8 cellular contexts compared by ENCODE assay signal in the genomic region with DNA sequence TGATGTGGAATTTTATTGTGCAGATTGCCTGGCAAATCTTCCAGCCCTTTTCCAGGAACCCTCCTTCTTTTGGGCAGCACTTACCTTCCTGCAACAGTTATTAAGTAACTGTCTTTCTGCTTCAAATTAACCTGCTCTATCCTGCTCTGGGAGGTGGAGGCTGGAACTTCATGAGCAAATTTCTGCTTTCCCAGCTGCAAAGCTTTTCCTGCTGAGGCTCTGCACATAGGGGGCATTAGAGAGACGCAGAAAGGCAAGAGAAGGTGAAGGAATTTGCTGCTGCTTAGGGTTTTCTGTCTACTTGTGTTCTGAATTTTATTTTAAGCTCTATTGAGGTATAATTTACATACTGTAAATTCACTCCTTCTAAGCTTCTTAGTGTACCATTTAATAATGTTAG.
DNase-seq lines count a peak whose midpoint lies in the region; ATAC-seq, FAIRE-seq and TF ChIP-seq lines count a peak whose summit lies in the region.

No MANE protein-coding gene starts in this region.

- H3K27ac Mint-ChIP-seq in astrocyte (ENCODE audit: unreplicated experiment) = peak overlapping the region; percentile 62
- H3K27ac Mint-ChIP-seq in activated CD4-positive, alpha-beta memory T cell treated with anti-CD3 and anti-CD28 coated beads for 36 hours = no peak overlapping the region

- H3K27me3 ChIP-seq in Karpas-422 (ENCODE audit: low read length) = no peaks in the 10 kb centered on the region
- H3K27me3 ChIP-seq in astrocyte (ENCODE audit: insufficient read depth, low read length) = no peaks in the 10 kb centered on the region

- H3K79me2 ChIP-seq in Karpas-422 (ENCODE audit: low read length) (no peaks in the 10 kb centered on the region), astrocyte (ENCODE audit: insufficient read depth, low read length) (no peaks in the 10 kb centered on the region)

- H3K4me2 ChIP-seq in Karpas-422 (ENCODE audit: low read depth, low read length, poor library complexity, severe bottlenecking) (no peak overlapping the region), astrocyte (ENCODE audit: low read length) (no peak overlapping the region)

- H3K27ac ChIP-seq in Karpas-422 (ENCODE audit: low read length) = no peak overlapping the region
- H3K27ac ChIP-seq in astrocyte (ENCODE audit: low read depth, low read length) = no peak overlapping the region

- no peak overlapping the region for H3K4me3 ChIP-seq in Karpas-422 (ENCODE audit: low read length)
- H3K4me3 ChIP-seq in astrocyte (ENCODE audit: insufficient read depth, low read depth, low read length) = no peak overlapping the region

- TF ChIP-seq CTCF in astrocyte (IDR thresholded peaks at IDR 0.05; ENCODE audit: insufficient read depth, low read depth, low read length) = peak; percentile 84

- H3K9me3 Mint-ChIP-seq in astrocyte (ENCODE audit: unreplicated experiment) = peaks cover 2% of the 10 kb centered on the region
- H3K9me3 Mint-ChIP-seq in activated CD4-positive, alpha-beta memory T cell treated with anti-CD3 and anti-CD28 coated beads for 36 hours = no peaks in the 10 kb centered on the region

- H3K9ac ChIP-seq in Karpas-422 (ENCODE audit: low read length) (no peak overlapping the region), astrocyte (ENCODE audit: low read length) (no peak overlapping the region)

- H3K9me3 ChIP-seq in Karpas-422 (ENCODE audit: low read length) (no peaks in the 10 kb centered on the region), astrocyte (ENCODE audit: insufficient read depth, low read depth, low read length) (no peaks in the 10 kb centered on the region)

- H3K36me3 ChIP-seq in Karpas-422 (ENCODE audit: insufficient read depth, low read length) = no peaks in the 10 kb centered on the region
- no peaks in the 10 kb centered on the region for H3K36me3 ChIP-seq in astrocyte (ENCODE audit: insufficient read depth, low read length)

- H3K36me3 Mint-ChIP-seq in astrocyte (ENCODE audit: low read depth, unreplicated experiment) = no peaks in the 10 kb centered on the region
- no peaks in the 10 kb centered on the region for H3K36me3 Mint-ChIP-seq in activated CD4-positive, alpha-beta memory T cell treated with anti-CD3 and anti-CD28 coated beads for 36 hours

- H3K4me1 Mint-ChIP-seq in astrocyte (ENCODE audit: low read depth, unreplicated experiment) = peaks cover 13% of the 10 kb centered on the region
- peaks cover 16% of the 10 kb centered on the region for H3K4me1 Mint-ChIP-seq in activated CD4-positive, alpha-beta memory T cell treated with anti-CD3 and anti-CD28 coated beads for 36 hours (ENCODE audit: low read depth)

- H2AFZ ChIP-seq in Karpas-422 (ENCODE audit: low read length) (no peak overlapping the region), astrocyte (ENCODE audit: low read depth, low read length) (no peak overlapping the region)

- H3K4me3 Mint-ChIP-seq in astrocyte (ENCODE audit: unreplicated experiment) = peak overlapping the region; percentile 27
- H3K4me3 Mint-ChIP-seq in activated CD4-positive, alpha-beta memory T cell treated with anti-CD3 and anti-CD28 coated beads for 36 hours = no peak overlapping the region

- H3K9me2 ChIP-seq in Karpas-422 (replicated peaks; ENCODE audit: insufficient read depth, low read length) = no peaks in the 10 kb centered on the region

- H3K4me1 ChIP-seq in Karpas-422 (ENCODE audit: low read length) (peaks cover 23% of the 10 kb centered on the region), astrocyte (ENCODE audit: insufficient read depth, low read length) (peaks cover 6% of the 10 kb centered on the region)

- POLR2A ChIA-PET in activated CD4-positive, alpha-beta memory T cell treated with anti-CD3 and anti-CD28 coated beads for 36 hours (lab: Charles Lee) = no interaction called here

- intact Hi-C loops in activated CD4-positive, alpha-beta memory T cell treated with anti-CD3 and anti-CD28 coated beads for 36 hours (cut with micrococcal nuclease) = no loop called here

- no peak for ATAC-seq in stimulated activated naive CD8-positive, alpha-beta T cell treated with anti-CD3 and anti-CD28 coated beads, Interleukin-15, Interleukin-2, amounts not matched to agents 100 U/mL and 50 U/mL, for 24 hours

- DNase-seq in EH (ENCODE audit: low read depth) (peak; percentile 74), Karpas-422 (peak; percentile 72), astrocyte (ENCODE audit: low read depth) (peak; percentile 70), kidney tubule cell (ENCODE audit: low spot score) (peak; percentile 84), DMS53 treated with DMSO at 0.1 percent for 48 hours (lab: John Stamatoyannopoulos, UW; ENCODE audit: unreplicated experiment) (no peak), NCI-H187 (lab: John Stamatoyannopoulos, UW) (no peak)
- DNase-seq in activated CD4-positive, alpha-beta memory T cell treated with anti-CD3 and anti-CD28 coated beads for 36 hours = no peak
- DNase-seq in stimulated activated naive CD8-positive, alpha-beta T cell treated with anti-CD3 and anti-CD28 coated beads, Interleukin-15, Interleukin-2, amounts not matched to agents 100 U/mL and 50 U/mL, for 24 hours = no peak

- H4K20me1 ChIP-seq in Karpas-422 (ENCODE audit: insufficient read depth, low read depth, low read length) = no peaks in the 10 kb centered on the region
- H4K20me1 ChIP-seq in astrocyte (ENCODE audit: insufficient read depth, low read length) = no peaks in the 10 kb centered on the region

- peaks cover 5% of the 10 kb centered on the region for H3K27me3 Mint-ChIP-seq in astrocyte (ENCODE audit: low read depth, unreplicated experiment)
- peaks cover 10% of the 10 kb centered on the region for H3K27me3 Mint-ChIP-seq in activated CD4-positive, alpha-beta memory T cell treated with anti-CD3 and anti-CD28 coated beads for 36 hours

- CTCF ChIA-PET in activated CD4-positive, alpha-beta memory T cell treated with anti-CD3 and anti-CD28 coated beads for 36 hours (lab: Charles Lee) = interaction anchor here (1.0 to 3.4 kb wide), 3 partner anchors 13 to 586 kb away, joined by 3 to 12 read pairs (median 3); no protein-coding TSS in a partner anchor

- FAIRE-seq in astrocyte (lab: Jason Lieb, UNC) = peak; percentile 69

Comparison
In these comparisons a context has a peak if more than half of its experiments do, and no peak if none do; other contexts are left out.
1. DNase-seq: peak in EH (single experiment), Karpas-422 (single experiment), astrocyte (single experiment) and kidney tubule cell (single experiment); none in DMS53 treated with DMSO at 0.1 percent for 48 hours (single experiment), activated CD4-positive, alpha-beta memory T cell treated with anti-CD3 and anti-CD28 coated beads for 36 hours (single experiment), stimulated activated naive CD8-positive, alpha-beta T cell treated with anti-CD3 and anti-CD28 coated beads, Interleukin-15, Interleukin-2, amounts not matched to agents 100 U/mL and 50 U/mL, for 24 hours (single experiment) and NCI-H187 (0 of 2).